ENCODE assay signal across 11 cellular contexts in the genomic region with DNA sequence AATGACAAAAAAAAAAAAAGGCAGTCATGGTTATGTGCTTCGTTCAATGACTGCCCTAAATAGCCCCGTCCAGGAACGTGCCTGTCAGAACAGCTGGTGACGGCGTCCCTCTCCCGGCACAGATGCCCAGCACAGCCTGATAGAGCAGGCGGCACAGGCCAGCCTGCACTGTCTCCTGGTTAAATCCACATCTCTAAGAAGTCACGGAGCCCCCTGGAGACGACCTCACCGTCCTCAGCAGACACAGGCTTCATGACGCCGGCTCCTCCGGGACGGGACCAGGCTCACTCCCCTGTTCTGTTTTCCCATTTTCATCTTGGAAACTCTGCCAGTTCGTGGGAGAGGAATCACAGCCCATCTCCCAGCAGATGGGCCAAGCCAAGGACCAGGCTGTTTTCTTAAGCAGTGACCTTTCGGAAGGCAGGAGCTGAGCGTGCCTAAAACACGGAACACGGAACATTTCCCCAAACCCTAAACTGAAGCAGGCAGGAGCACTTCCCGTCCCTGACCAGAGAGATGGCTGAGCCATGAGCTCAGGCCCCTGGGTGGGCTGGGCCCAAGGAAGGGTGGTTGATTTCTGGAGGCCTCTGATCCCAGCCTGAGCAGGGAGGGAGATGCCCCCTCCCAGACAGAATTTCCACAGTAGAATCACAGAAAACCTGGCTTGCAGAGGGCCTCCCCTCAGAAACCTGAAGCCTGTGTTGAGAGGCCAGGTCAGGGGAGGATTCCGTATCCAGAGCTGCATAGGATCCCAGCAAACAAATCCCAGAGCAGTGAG. TPM values are rescaled to one million over a fixed set of nuclear protein-coding genes. Genes with fewer than 3 reads are reported as not detected.
DNase-seq lines count a peak whose midpoint lies in the region; ATAC-seq and TF ChIP-seq lines count a peak whose summit lies in the region.
"Had no signal": no experiment of that assay in that cellular context is flagged by ENCODE, and none has a peak within 500 bp of the region (broad histone marks: within the 10 kb centered on the region; RNA-seq: fewer than 3 reads in every experiment).

No MANE protein-coding gene starts in this region.

- peaks cover 26% of the 10 kb centered on the region for H3K4me1 Mint-ChIP-seq in Calu3 (ENCODE audit: low read depth, unreplicated experiment)

- no peaks in the 10 kb centered on the region for H3K27me3 ChIP-seq in BLaER1
- no peaks in the 10 kb centered on the region for H3K27me3 ChIP-seq in colonic mucosa
- no peaks in the 10 kb centered on the region for H3K27me3 ChIP-seq in left lung
- no peaks in the 10 kb centered on the region for H3K27me3 ChIP-seq in rectal smooth muscle tissue (ENCODE audit: control insufficient read depth, insufficient read depth, low read length)
- peaks cover 19% of the 10 kb centered on the region for H3K27me3 ChIP-seq in SJCRH30

- H3K4me3 Mint-ChIP-seq in Calu3 (ENCODE audit: low read depth, unreplicated experiment) = no peak overlapping the region

- BruUV-seq in Calu3 (replicated peaks; lab: Mats Ljungman, UMichigan) = no TSS peak

- H4K20me1 ChIP-seq in BLaER1 = no peaks in the 10 kb centered on the region

- H3K36me3 Mint-ChIP-seq in Calu3 (ENCODE audit: insufficient read depth, unreplicated experiment) = peaks cover 9% of the 10 kb centered on the region
- no peaks in the 10 kb centered on the region for H3K36me3 Mint-ChIP-seq in activated naive CD4-positive, alpha-beta T cell treated with anti-CD3 and anti-CD28 coated beads, Interleukin-2, amount 50 U/mL, for 72 hours

- TF ChIP-seq CTCF in colonic mucosa (IDR thresholded peaks at IDR 0.05) = no peak
- TF ChIP-seq CTCF in left lung (IDR thresholded peaks at IDR 0.05) = no peak
- TF ChIP-seq CTCF in Calu3 (IDR thresholded peaks at IDR 0.05; ENCODE audit: unreplicated experiment) = no peak

- H3K4me3 ChIP-seq in BLaER1 (peak overlapping the region; percentile 37), colonic mucosa (no peak overlapping the region), left lung (no peak overlapping the region), rectal smooth muscle tissue (ENCODE audit: low read length) (peak overlapping the region; percentile 49), SJCRH30 (no peak overlapping the region)

- H3K36me3 ChIP-seq in BLaER1 (no peaks in the 10 kb centered on the region), colonic mucosa (no peaks in the 10 kb centered on the region), left lung (no peaks in the 10 kb centered on the region), rectal smooth muscle tissue (ENCODE audit: control insufficient read depth, insufficient read depth, low read length) (no peaks in the 10 kb centered on the region), SJCRH30 (no peaks in the 10 kb centered on the region)

- no peaks in the 10 kb centered on the region for H3K27me3 Mint-ChIP-seq in Calu3 (ENCODE audit: unreplicated experiment)

- ATAC-seq in left lung = peak; percentile 46
- ATAC-seq in activated naive CD4-positive, alpha-beta T cell treated with anti-CD3 and anti-CD28 coated beads, Interleukin-2, amount 50 U/mL, for 72 hours = no peak

- no peak for DNase-seq in colonic mucosa
- no peak for DNase-seq in left lung
- DNase-seq in SJCRH30 = no peak
- no peak for DNase-seq in kidney glomerular epithelial cell (lab: John Stamatoyannopoulos, UW)
- no peak for DNase-seq in Calu3
- DNase-seq in activated naive CD4-positive, alpha-beta T cell treated with anti-CD3 and anti-CD28 coated beads, Interleukin-2, amount 50 U/mL, for 72 hours (ENCODE audit: low spot score in 2 of 2) = no peak

- intact Hi-C loops in colonic mucosa (cut with DNase I) (no loop called here), left lung (cut with DNase I) (no loop called here), Calu3 (cut with micrococcal nuclease; ENCODE audit: unreplicated experiment) (no loop called here)

- peak overlapping the region; percentile 89 for H3K4me2 ChIP-seq in BLaER1

- peak overlapping the region; percentile 85 for H3K27ac ChIP-seq in BLaER1
- peak overlapping the region; percentile 44 for H3K27ac ChIP-seq in colonic mucosa
- H3K27ac ChIP-seq in left lung = peak overlapping the region in 1 of 2 donors; percentile 69
- H3K27ac ChIP-seq in rectal smooth muscle tissue (ENCODE audit: low read depth, low read length) = peak overlapping the region; percentile 94
- no peak overlapping the region for H3K27ac ChIP-seq in SJCRH30
- H3K27ac ChIP-seq: HL-60 had no signal

- CTCF ChIA-PET in Calu3 (lab: Charles Lee) = interaction anchor here (1.4 kb wide), 1 partner anchor 9 kb away, joined by 5 read pairs; no protein-coding TSS in a partner anchor

- H3K4me1 ChIP-seq in BLaER1 = peaks cover 94% of the 10 kb centered on the region
- no peaks in the 10 kb centered on the region for H3K4me1 ChIP-seq in colonic mucosa
- H3K4me1 ChIP-seq in left lung = no peaks in the 10 kb centered on the region
- peaks cover 63% of the 10 kb centered on the region for H3K4me1 ChIP-seq in rectal smooth muscle tissue (ENCODE audit: control insufficient read depth, insufficient read depth, low read length)
- no peaks in the 10 kb centered on the region for H3K4me1 ChIP-seq in SJCRH30

- H3K27ac Mint-ChIP-seq in Calu3 (ENCODE audit: unreplicated experiment) = no peak overlapping the region
- no peak overlapping the region for H3K27ac Mint-ChIP-seq in activated naive CD4-positive, alpha-beta T cell treated with anti-CD3 and anti-CD28 coated beads, Interleukin-2, amount 50 U/mL, for 72 hours

- H3K9ac ChIP-seq in BLaER1 = peak overlapping the region; percentile 67
- H3K9ac ChIP-seq in colonic mucosa (ENCODE audit: low read depth in 2 of 2, low read length in 2 of 2) = no peak overlapping the region
- peak overlapping the region; percentile 28 for H3K9ac ChIP-seq in rectal smooth muscle tissue (ENCODE audit: low read length)

- no peaks in the 10 kb centered on the region for H3K9me3 ChIP-seq in BLaER1
- no peaks in the 10 kb centered on the region for H3K9me3 ChIP-seq in colonic mucosa
- H3K9me3 ChIP-seq in left lung = no peaks in the 10 kb centered on the region
- no peaks in the 10 kb centered on the region for H3K9me3 ChIP-seq in SJCRH30 (replicated peaks)

- no peaks in the 10 kb centered on the region for H3K9me3 Mint-ChIP-seq in Calu3 (ENCODE audit: low read depth, unreplicated experiment)
- no peaks in the 10 kb centered on the region for H3K9me3 Mint-ChIP-seq in activated naive CD4-positive, alpha-beta T cell treated with anti-CD3 and anti-CD28 coated beads, Interleukin-2, amount 50 U/mL, for 72 hours

RNA-seq across cellular contexts. Expression of a gene that starts 35.9 kb away (rescaled TPM):
- total RNA-seq in colonic mucosa (1 to 10 TPM; 5.6 to 7.8 TPM), left lung (1 to 10 TPM; 3.4 to 5.7 TPM), Calu3 (2022) (2.5 and 3.6 TPM in 2 replicates)
- 0.63 and 0.75 TPM in 2 replicates for total RNA-seq in SJCRH30 (2014; rRNA removed; shearing (Covaris generic))
- total RNA-seq in activated naive CD4-positive, alpha-beta T cell treated with anti-CD3 and anti-CD28 coated beads, Interleukin-2, amount 50 U/mL, for 72 hours = not detected
- total RNA-seq: bronchial epithelial cell; T-helper 1 cell treated with Interleukin-12 subunit alpha and Interleukin-12 subunit beta and Interleukin-4 antibody, amounts not matched to agents 30 ng/mL and 1 ng/mL, for 36 hours had no signal

Comparison
In these comparisons a context has a peak if more than half of its experiments do, and no peak if none do; other contexts are left out.
1. H3K4me3 ChIP-seq: peak in BLaER1 (single experiment) and rectal smooth muscle tissue (single experiment); none in colonic mucosa (single experiment), left lung (0 of 2) and SJCRH30 (single experiment).
2. H3K9ac ChIP-seq: peak in BLaER1 (single experiment) and rectal smooth muscle tissue (single experiment); none in colonic mucosa (0 of 2).